ENCODE assay signal across 9 cellular contexts in genomic region chr1:200816624-200817224, GRCh38. TPM values are rescaled to one million over a fixed set of nuclear protein-coding genes. Genes with fewer than 3 reads are reported as not detected.
DNase-seq lines count a peak whose midpoint lies in the region; ATAC-seq, FAIRE-seq and TF ChIP-seq lines count a peak whose summit lies in the region.
"Not testable (repeated sequence)": the region's sequence is repeated elsewhere in the genome, so short reads cannot be mapped to it uniquely, and the experiment has no call there.
"Had no signal": no experiment of that assay in that cellular context is flagged by ENCODE, and none has a peak within 500 bp of the region (broad histone marks: within the 10 kb centered on the region; RNA-seq: fewer than 3 reads in every experiment).

No MANE protein-coding gene starts in this region.

- FAIRE-seq in A549 (lab: Jason Lieb, UNC), result peak; percentile 23
- FAIRE-seq in GM12891 (lab: Jason Lieb, UNC), result peak; percentile 71
- FAIRE-seq in K562 (lab: Jason Lieb, UNC); HepG2 (lab: Jason Lieb, UNC): not testable (repeated sequence)
- peak; percentile 85 for FAIRE-seq in urothelium cell line (lab: Jason Lieb, UNC)

- H4K20me1 ChIP-seq in K562 (replicated peaks; ENCODE audit: control insufficient read depth, insufficient read depth, low read length); HepG2 (ENCODE audit: insufficient read depth, low read length): not testable (repeated sequence)

- ATAC-seq in A549, K562, HepG2: not testable (repeated sequence)
- ATAC-seq in WTC11, result peak; percentile 43; the same call in 1 of the 2 replicates

- not testable (repeated sequence) for H3K9ac ChIP-seq in K562 (ENCODE audit: insufficient read depth in 1 of 2, low read depth in 2 of 2, low read length in 2 of 2); HepG2 (ENCODE audit: insufficient read depth, low read depth, low read length)

- CTCF ChIA-PET in A549 (lab: Yijun Ruan, JAX); WTC11 (lab: Charles Lee); K562 (lab: Yijun Ruan, JAX; ENCODE audit: low intra/inter-chr PET ratio); HepG2 (lab: Yijun Ruan, JAX; ENCODE audit: low intra/inter-chr PET ratio, low total read pairs): not testable (repeated sequence)

- H3K9me3 Mint-ChIP-seq in WTC11, result not testable (repeated sequence)

- H3K27ac Mint-ChIP-seq in WTC11, result not testable (repeated sequence)

- not testable (repeated sequence) for H2AFZ ChIP-seq in K562 (ENCODE audit: low read depth, low read length); HepG2 (ENCODE audit: low read length)

- POLR2A ChIA-PET in A549 (lab: Yijun Ruan, JAX); WTC11 (lab: Charles Lee); K562 (lab: Yijun Ruan, JAX); HepG2 (lab: Yijun Ruan, JAX): not testable (repeated sequence)

- not testable (repeated sequence) for TF ChIP-seq RAD21 in A549 (conservative IDR thresholded peaks at IDR 0.05 in 1 of 2, IDR thresholded peaks at IDR 0.05 in 1 of 2); K562 (CRISPR knock-in tag; conservative IDR thresholded peaks at IDR 0.05 in 1 of 2, IDR thresholded peaks at IDR 0.05 in 1 of 2); HepG2 (CRISPR knock-in tag; IDR thresholded peaks at IDR 0.05)

- 91% methylated on average over 26 of the region's 26 CpGs for WGBS in A549 (ENCODE audit: missing lambda C conversion rate)
- WGBS in K562 (ENCODE audit: insufficient coverage, low coverage, missing lambda C conversion rate), result 90% methylated on average over 22 of the region's 26 CpGs
- WGBS in HepG2 (ENCODE audit: low lambda C conversion rate), result 91% methylated on average over 26 of the region's 26 CpGs

- not testable (repeated sequence) for H3K27me3 ChIP-seq in K562 (ENCODE audit: control insufficient read depth in 2 of 2, insufficient read depth in 2 of 2, low read length in 2 of 2); HepG2 (ENCODE audit: control insufficient read depth in 1 of 2, insufficient read depth in 2 of 2, low read length in 2 of 2)

- H3K36me3 Mint-ChIP-seq in WTC11, result not testable (repeated sequence)

- intact Hi-C loops in K562 (cut with micrococcal nuclease); HepG2 (cut with micrococcal nuclease; ENCODE audit: unreplicated experiment): not testable (repeated sequence)

- not testable (repeated sequence) for TF ChIP-seq EP300 in A549 (IDR thresholded peaks at IDR 0.05); K562 (IDR thresholded peaks at IDR 0.05; ENCODE audit: low read length); HepG2 (IDR thresholded peaks at IDR 0.05; ENCODE audit: low read depth in 2 of 2, low read length in 2 of 2); HepG2 (CRISPR knock-in tag; IDR thresholded peaks at IDR 0.05; ENCODE audit: borderline replicate concordance)

- H3K79me2 ChIP-seq in K562 (ENCODE audit: control insufficient read depth, insufficient read depth, low read length); HepG2 (ENCODE audit: insufficient read depth, low read length): not testable (repeated sequence)

- H3K4me2 ChIP-seq in A549; K562 (ENCODE audit: insufficient read depth, low read length); HepG2 (ENCODE audit: low read depth, low read length): not testable (repeated sequence)

- not testable (repeated sequence) for H3K9me3 ChIP-seq in A549; K562 (replicated peaks; ENCODE audit: control insufficient read depth, insufficient read depth, low read depth, low read length); HepG2 (ENCODE audit: low read length)

- TF ChIP-seq CTCF in A549 (IDR thresholded peaks at IDR 0.05); WTC11 (IDR thresholded peaks at IDR 0.05); K562 (IDR thresholded peaks at IDR 0.05 in 2 of 3, conservative IDR thresholded peaks at IDR 0.05 in 1 of 3; ENCODE audit: insufficient read depth in 2 of 3, low read depth in 1 of 3, low read length in 3 of 3); HepG2 (CRISPR knock-in tag; IDR thresholded peaks at IDR 0.05): not testable (repeated sequence)

- in situ Hi-C loops in K562 (cut with MboI); HepG2 (cut with HindIII; ENCODE audit: extremely low pct_ligation_motif_present, low pct_unique_long_range_greater_than_20kb): not testable (repeated sequence)

- H3K27ac ChIP-seq in A549; K562 (ENCODE audit: extremely low read depth, low read depth, low read length); HepG2 (ENCODE audit: extremely low read length, insufficient read depth, low read length): not testable (repeated sequence)

- H3K27me3 Mint-ChIP-seq in WTC11 (ENCODE audit: low read depth), result not testable (repeated sequence)

- not testable (repeated sequence) for H3K4me1 Mint-ChIP-seq in WTC11

- H3K4me1 ChIP-seq in A549; K562 (replicated peaks in 1 of 2; ENCODE audit: control insufficient read depth in 2 of 2, insufficient read depth in 2 of 2, low read length in 2 of 2); HepG2 (ENCODE audit: insufficient read depth, low read length): not testable (repeated sequence)

- TF ChIP-seq POLR2A in A549 (IDR thresholded peaks at IDR 0.05; ENCODE audit: low read length); GM12891 (IDR thresholded peaks at IDR 0.05; ENCODE audit: low read depth, low read length); K562 (conservative IDR thresholded peaks at IDR 0.05); HepG2 (IDR thresholded peaks at IDR 0.05; ENCODE audit: insufficient read depth in 1 of 2, low read depth in 2 of 2, low read length in 2 of 2): not testable (repeated sequence)

- H3K4me3 Mint-ChIP-seq in WTC11, result not testable (repeated sequence)

- DNase-seq in A549 (ENCODE audit: low read depth in 1 of 2, low spot score in 1 of 2); GM12891 (ENCODE audit: insufficient read length, low spot score); WTC11 (ENCODE audit: low spot score); K562 (ENCODE audit: extremely low read depth in 1 of 4, low spot score in 3 of 4); HepG2 (ENCODE audit: low spot score); urothelium cell line (ENCODE audit: low spot score): not testable (repeated sequence)

- not testable (repeated sequence) for H3K36me3 ChIP-seq in K562 (ENCODE audit: control insufficient read depth, insufficient read depth, low read length); HepG2 (replicated peaks in 1 of 2; ENCODE audit: control insufficient read depth in 1 of 2, insufficient read depth in 2 of 2, low read length in 2 of 2)

- not testable (repeated sequence) for H3K4me3 ChIP-seq in A549; K562; HepG2 (replicated peaks in 1 of 3; ENCODE audit: insufficient read depth in 1 of 3, low read depth in 2 of 3, low read length in 3 of 3)

- H3K9me1 ChIP-seq in K562 (ENCODE audit: control insufficient read depth, insufficient read depth, low read length), result not testable (repeated sequence)

- not testable (repeated sequence) for BruUV-seq in K562 (replicated peaks; lab: Mats Ljungman, UMichigan); HepG2 (replicated peaks; lab: Mats Ljungman, UMichigan)

RNA-seq across cellular contexts. Expression of gene GPR25, which starts 56.1 kb away (rescaled TPM):
- polyA plus RNA-seq in A549 (2011; rRNA removed) (not detected in 2 replicates), A549 (2017; fragmentation: RNase III; extraction: RNeasy Plus Mini Kit Qiagen cat#74134 plus additional on column Dnase treatment) (not detected in 3 replicates), K562 (2011; rRNA removed) (not detected in 2 replicates), K562 (2014; fragmentation: Illumina TruSeq; extraction: Trizol) (not detected in 2 replicates), K562 (2014; fragmentation: Nextera tagmentation; extraction: Ambion mirVana) (not detected), K562 (2014; rRNA removed) (not detected in 2 replicates), HepG2 (2011; rRNA removed) (not detected in 2 replicates)
- polyA plus RNA-seq in A549 (2012; cell fraction: cytosol; rRNA removed), result 0.06 TPM in 1 of 2 replicates, not detected in the other
- 0.12 and 0.28 TPM in 2 replicates for polyA plus RNA-seq in A549 (2012; cell fraction: nucleus; rRNA removed)
- polyA minus RNA-seq in A549 (2011; rRNA and poly(A)+ RNA removed), result not detected in 2 replicates
- not detected for polyA plus RNA-seq in GM12891 (2012; ENCODE audit: low read depth, missing spikeins)
- total RNA-seq in WTC11 (2021) (0.14 to 0.16 TPM in 2 of 3 replicates, not detected in the other), K562 (2014; rRNA removed) (not detected in 2 replicates), K562 (2014; rRNA removed; fragmentation: Illumina TruSeq; extraction: Trizol) (not detected in 2 replicates), K562 (2015; rRNA removed; fragmentation: Illumina TruSeq; extraction: Trizol) (not detected in 2 replicates), K562 (2021) (not detected in 2 replicates), HepG2 (2016; rRNA removed; fragmentation: Illumina TruSeq; extraction: Trizol) (not detected in 2 replicates)
- not detected in 2 replicates for total RNA-seq in K562 (2011; cell fraction: chromatin; rRNA removed; ENCODE audit: low replicate concordance)
- not detected in 2 replicates for total RNA-seq in K562 (2011; cell fraction: nucleolus; rRNA removed)
- not detected in 2 replicates for total RNA-seq in K562 (2011; cell fraction: nucleoplasm; rRNA removed)
- polyA plus RNA-seq in K562 (2011; cell fraction: cytosol; rRNA removed), result not detected in 2 replicates
- polyA plus RNA-seq in K562 (2011; cell fraction: nucleus; rRNA removed), result not detected in 2 replicates
- not detected in 2 replicates for polyA plus RNA-seq in K562 (2012)
- not detected in 2 replicates for polyA minus RNA-seq in K562 (2011; rRNA and poly(A)+ RNA removed)
- not detected in 2 replicates for polyA minus RNA-seq in K562 (2011; cell fraction: cytosol; rRNA and poly(A)+ RNA removed)
- polyA minus RNA-seq in K562 (2011; cell fraction: nucleus; rRNA and poly(A)+ RNA removed), result not detected in 2 replicates
- not detected in 2 replicates for total RNA-seq in HepG2 (2016; cell fraction: cytosol; rRNA removed; fragmentation: Illumina TruSeq; extraction: Trizol; ENCODE audit: low read depth)
- total RNA-seq in HepG2 (2016; cell fraction: insoluble cytoplasmic fraction; rRNA removed; fragmentation: Illumina TruSeq; extraction: Trizol), result not detected in 2 replicates
- total RNA-seq in HepG2 (2016; cell fraction: membrane; rRNA removed; fragmentation: Illumina TruSeq; extraction: Trizol), result not detected in 2 replicates
- not detected in 2 replicates for total RNA-seq in HepG2 (2016; cell fraction: nucleus; rRNA removed; fragmentation: Illumina TruSeq; extraction: Trizol)
- polyA plus RNA-seq in HepG2 (2011; cell fraction: cytosol; rRNA removed), result not detected in 2 replicates
- 0.14 TPM in 1 of 2 replicates, not detected in the other for polyA plus RNA-seq in HepG2 (2011; cell fraction: nucleus; rRNA removed)
- not detected in 2 replicates for polyA plus RNA-seq in HepG2 (2012)
- not detected in 2 replicates for polyA plus RNA-seq in HepG2 (2016; cell fraction: cytosol; fragmentation: Illumina TruSeq; extraction: Trizol; ENCODE audit: low read depth)
- not detected in 2 replicates for polyA plus RNA-seq in HepG2 (2016; cell fraction: insoluble cytoplasmic fraction; fragmentation: Illumina TruSeq; extraction: Trizol; ENCODE audit: low read depth)
- not detected in 2 replicates for polyA plus RNA-seq in HepG2 (2016; cell fraction: membrane; fragmentation: Illumina TruSeq; extraction: Trizol; ENCODE audit: low read depth)
- not detected in 2 replicates for polyA plus RNA-seq in HepG2 (2016; cell fraction: nucleus; fragmentation: Illumina TruSeq; extraction: Trizol; ENCODE audit: insufficient read depth, low read depth)
- not detected in 2 replicates for polyA minus RNA-seq in HepG2 (2011; rRNA and poly(A)+ RNA removed; ENCODE audit: low replicate concordance)
- not detected in 2 replicates for polyA minus RNA-seq in HepG2 (2011; cell fraction: cytosol; rRNA and poly(A)+ RNA removed)
- not detected in 2 replicates for polyA minus RNA-seq in HepG2 (2011; cell fraction: nucleus; rRNA and poly(A)+ RNA removed)
- total RNA-seq: A172, A673 had no signal
- polyA plus RNA-seq: AG04450 had no signal
